19 cellular contexts compared by ENCODE assay signal in genomic region chr2:138306626-138307025, GRCh38.
A peak's percentile ranks its signal among the peaks of the same experiment; 100 is the strongest.
DNase-seq lines count a peak whose midpoint lies in the region; ATAC-seq, FAIRE-seq and TF ChIP-seq lines count a peak whose summit lies in the region.
"Had no signal": no experiment of that assay in that cellular context is flagged by ENCODE, and none has a peak within 500 bp of the region (broad histone marks: within the 10 kb centered on the region; RNA-seq: fewer than 3 reads in every experiment).

No MANE protein-coding gene starts in this region.

- H3K9me3 Mint-ChIP-seq in CD8-positive, alpha-beta T cell: peaks cover 2% of the 10 kb centered on the region
- no peaks in the 10 kb centered on the region for H3K9me3 Mint-ChIP-seq in activated CD4-positive, alpha-beta T cell treated with anti-CD3 and anti-CD28 coated beads for 36 hours (ENCODE audit: low read depth)
- H3K9me3 Mint-ChIP-seq: IgD-negative memory B cell had no signal

- in situ Hi-C loops in GM12878 (cut with MboI): no loop called here

- H3K9ac ChIP-seq in GM12878 (ENCODE audit: control insufficient read depth, insufficient read depth, low read length): no peak overlapping the region
- H3K9ac ChIP-seq: GM23248, KMS-11 had no signal

- H3K4me1 ChIP-seq in GM12878 (ENCODE audit: control insufficient read depth, insufficient read depth, low read length): no peaks in the 10 kb centered on the region
- H3K4me1 ChIP-seq in CD8-positive, alpha-beta T cell (ENCODE audit: insufficient read depth, low read length): no peaks in the 10 kb centered on the region
- no peaks in the 10 kb centered on the region for H3K4me1 ChIP-seq in heart right ventricle

- H3K36me3 ChIP-seq in GM12878 (ENCODE audit: control insufficient read depth in 2 of 2, insufficient read depth in 2 of 2, low read length in 1 of 2) (no peaks in the 10 kb centered on the region), heart right ventricle (no peaks in the 10 kb centered on the region)
- no peaks in the 10 kb centered on the region for H3K36me3 ChIP-seq in CD8-positive, alpha-beta T cell (ENCODE audit: insufficient read depth, low read length)

- ATAC-seq in GM19324 (IDR thresholded peaks at IDR 0.05; ENCODE audit: low FRiP score, unreplicated experiment): peak; percentile 86
- peak; percentile 74 for ATAC-seq in HG03280 (IDR thresholded peaks at IDR 0.05; ENCODE audit: unreplicated experiment)
- peak; percentile 51 for ATAC-seq in GM12878
- ATAC-seq in CD8-positive, alpha-beta T cell: no peak
- ATAC-seq in activated CD4-positive, alpha-beta T cell treated with anti-CD3 and anti-CD28 coated beads for 36 hours: no peak
- no peak for ATAC-seq in heart right ventricle
- ATAC-seq: HCT116 had no signal

- H3K4me3 ChIP-seq in GM12878 (no peak overlapping the region), heart right ventricle (no peak overlapping the region)
- no peak overlapping the region for H3K4me3 ChIP-seq in CD8-positive, alpha-beta T cell (ENCODE audit: low read depth, low read length)
- H3K4me3 ChIP-seq: GM23248 had no signal

- H2AFZ ChIP-seq in GM12878 (ENCODE audit: control insufficient read depth, low read depth, low read length): no peak overlapping the region
- H2AFZ ChIP-seq: GM23248 had no signal

- H3K27me3 Mint-ChIP-seq in CD8-positive, alpha-beta T cell (ENCODE audit: low read depth): no peaks in the 10 kb centered on the region
- peaks cover 5% of the 10 kb centered on the region for H3K27me3 Mint-ChIP-seq in activated CD4-positive, alpha-beta T cell treated with anti-CD3 and anti-CD28 coated beads for 36 hours
- H3K27me3 Mint-ChIP-seq: B cell; CD4-positive, alpha-beta T cell; IgD-negative memory B cell had no signal

- CTCF ChIA-PET in GM12878 (lab: Yijun Ruan, JAX): no interaction called here
- CTCF ChIA-PET in CD8-positive, alpha-beta T cell (lab: Charles Lee): no interaction called here
- CTCF ChIA-PET in activated CD4-positive, alpha-beta T cell treated with anti-CD3 and anti-CD28 coated beads for 36 hours (lab: Charles Lee): no interaction called here

- POLR2A ChIA-PET in GM12878 (lab: Charles Lee): no interaction called here
- POLR2A ChIA-PET in CD8-positive, alpha-beta T cell (lab: Charles Lee): no interaction called here
- POLR2A ChIA-PET in activated CD4-positive, alpha-beta T cell treated with anti-CD3 and anti-CD28 coated beads for 36 hours (lab: Charles Lee): no interaction called here

- TF ChIP-seq RAD21 in GM12878 (IDR thresholded peaks at IDR 0.05; ENCODE audit: insufficient read depth, low read depth, low read length): no peak

- no peaks in the 10 kb centered on the region for H4K20me1 ChIP-seq in GM12878 (ENCODE audit: control insufficient read depth, insufficient read depth)

- FAIRE-seq in GM18507 (lab: Jason Lieb, UNC) (peak; percentile 57), GM12878 (lab: Jason Lieb, UNC) (no peak)
- FAIRE-seq: G401.6, GM19239, H54 had no signal

- intact Hi-C loops in GM12878 (cut with micrococcal nuclease; ENCODE audit: unreplicated experiment) (no loop called here), heart right ventricle (cut with DNase I) (no loop called here)
- intact Hi-C loops in CD8-positive, alpha-beta T cell (cut with DNase I, micrococcal nuclease): no loop called here
- intact Hi-C loops in activated CD4-positive, alpha-beta T cell treated with anti-CD3 and anti-CD28 coated beads for 36 hours (cut with DNase I, micrococcal nuclease): no loop called here

- TF ChIP-seq CTCF in GM12878 (IDR thresholded peaks at IDR 0.05 in 2 of 3, conservative IDR thresholded peaks at IDR 0.05 in 1 of 3; ENCODE audit: control insufficient read depth in 2 of 3, extremely low read depth in 1 of 3, insufficient read depth in 1 of 3, low read depth in 3 of 3, low read length in 3 of 3) (no peak), heart right ventricle (IDR thresholded peaks at IDR 0.05) (no peak)
- TF ChIP-seq CTCF in CD8-positive, alpha-beta T cell (IDR thresholded peaks at IDR 0.05): no peak

- H3K9me3 ChIP-seq in GM12878 (replicated peaks; ENCODE audit: control insufficient read depth, insufficient read depth, low read length): no peaks in the 10 kb centered on the region
- H3K9me3 ChIP-seq in CD8-positive, alpha-beta T cell (ENCODE audit: low read length): no peaks in the 10 kb centered on the region
- no peaks in the 10 kb centered on the region for H3K9me3 ChIP-seq in heart right ventricle

- no peak overlapping the region for H3K4me2 ChIP-seq in GM12878 (ENCODE audit: control insufficient read depth, insufficient read depth)
- H3K4me2 ChIP-seq: KMS-11 had no signal

- H3K4me1 Mint-ChIP-seq in CD8-positive, alpha-beta T cell (ENCODE audit: low read depth): no peaks in the 10 kb centered on the region
- H3K4me1 Mint-ChIP-seq in activated CD4-positive, alpha-beta T cell treated with anti-CD3 and anti-CD28 coated beads for 36 hours: no peaks in the 10 kb centered on the region
- H3K4me1 Mint-ChIP-seq: B cell, IgD-negative memory B cell had no signal

- DNase-seq in GM18507 (ENCODE audit: extremely low spot score, insufficient read length, low read depth) (no peak), GM12878 (ENCODE audit: low read depth, low spot score) (no peak), heart right ventricle (no peak)
- DNase-seq in CD8-positive, alpha-beta T cell: no peak
- no peak for DNase-seq in activated CD4-positive, alpha-beta T cell treated with anti-CD3 and anti-CD28 coated beads for 36 hours
- DNase-seq: 8988T; C1 segment of cervical spinal cord; CD4-positive, alpha-beta T cell; DMS79; GM23248 had no signal

- H3K27ac ChIP-seq in GM12878 (ENCODE audit: control insufficient read depth, insufficient read depth): no peak overlapping the region
- H3K27ac ChIP-seq in CD8-positive, alpha-beta T cell (ENCODE audit: low read depth, low read length): no peak overlapping the region
- no peak overlapping the region for H3K27ac ChIP-seq in heart right ventricle
- H3K27ac ChIP-seq: GM23248, KMS-11 had no signal

- WGBS in GM12878 (ENCODE audit: insufficient coverage, insufficient replicate concordance, low lambda C conversion rate, missing lambda C conversion rate): 62% methylated on average over 3 of the region's 3 CpGs
- 94 to 96% methylated on average over 3 of the region's 3 CpGs for WGBS in heart right ventricle, 2 donors

- no peak overlapping the region for H3K4me3 Mint-ChIP-seq in CD8-positive, alpha-beta T cell
- H3K4me3 Mint-ChIP-seq in activated CD4-positive, alpha-beta T cell treated with anti-CD3 and anti-CD28 coated beads for 36 hours: no peak overlapping the region
- H3K4me3 Mint-ChIP-seq: B cell; CD4-positive, alpha-beta T cell; IgD-negative memory B cell had no signal

- RAD21 ChIA-PET in GM12878 (lab: Charles Lee; ENCODE audit: unreplicated experiment): no interaction called here

- H3K27ac Mint-ChIP-seq in CD8-positive, alpha-beta T cell: no peak overlapping the region
- no peak overlapping the region for H3K27ac Mint-ChIP-seq in activated CD4-positive, alpha-beta T cell treated with anti-CD3 and anti-CD28 coated beads for 36 hours
- H3K27ac Mint-ChIP-seq: B cell; CD4-positive, alpha-beta T cell had no signal

- H3K27me3 ChIP-seq in GM12878 (replicated peaks in 1 of 2; ENCODE audit: control insufficient read depth in 2 of 2, insufficient read depth in 2 of 2, low read length in 1 of 2): no peaks in the 10 kb centered on the region
- no peaks in the 10 kb centered on the region for H3K27me3 ChIP-seq in CD8-positive, alpha-beta T cell (ENCODE audit: insufficient read depth, low read length)
- no peaks in the 10 kb centered on the region for H3K27me3 ChIP-seq in heart right ventricle

- H3K79me2 ChIP-seq in GM12878 (ENCODE audit: control insufficient read depth, insufficient read depth, low read length): no peaks in the 10 kb centered on the region

- H3K36me3 Mint-ChIP-seq in CD8-positive, alpha-beta T cell: no peaks in the 10 kb centered on the region
- H3K36me3 Mint-ChIP-seq in activated CD4-positive, alpha-beta T cell treated with anti-CD3 and anti-CD28 coated beads for 36 hours (ENCODE audit: low read depth): no peaks in the 10 kb centered on the region

- no peak for TF ChIP-seq POLR2A in GM12878 (IDR thresholded peaks at IDR 0.05; ENCODE audit: low read depth, low read length)

- SMC1A ChIA-PET in GM12878 (lab: Charles Lee; ENCODE audit: uncharacterized antibody, unreplicated experiment): no interaction called here

- BruUV-seq in GM12878 (replicated peaks; lab: Mats Ljungman, UMichigan): no TSS peak

- TF ChIP-seq EP300 in GM12878 (IDR thresholded peaks at IDR 0.05; ENCODE audit: borderline replicate concordance in 1 of 2, control insufficient read depth in 1 of 2, low read depth in 2 of 2, low read length in 2 of 2): no peak

TF ChIP-seq in GM12878, 131 proteins besides CTCF, POLR2A, EP300 and RAD21:
- TF ChIP-seq ZNF274 (IDR thresholded peaks at IDR 0.05; ENCODE audit: insufficient read depth, insufficient read length): no peak
- TF ChIP-seq ZNF384 (IDR thresholded peaks at IDR 0.05; ENCODE audit: borderline replicate concordance, low read depth, low read length): no peak
- TF ChIP-seq BRCA1 (IDR thresholded peaks at IDR 0.05; ENCODE audit: low read depth, low read length): no peak
- no peak for TF ChIP-seq YBX1 (IDR thresholded peaks at IDR 0.05)
- no peak for TF ChIP-seq SPI1 (IDR thresholded peaks at IDR 0.05; ENCODE audit: borderline replicate concordance, insufficient read depth, low read depth, low read length)
- no peak for TF ChIP-seq ASH2L (IDR thresholded peaks at IDR 0.05; ENCODE audit: borderline replicate concordance, low read depth)
- TF ChIP-seq BHLHE40 (IDR thresholded peaks at IDR 0.05; ENCODE audit: borderline replicate concordance in 1 of 2, low read depth in 2 of 2, low read length in 1 of 2): no peak
- TF ChIP-seq MYC (IDR thresholded peaks at IDR 0.05; ENCODE audit: insufficient read depth, insufficient read length, insufficient replicate concordance, low read length, severe bottlenecking): no peak
- no peak for TF ChIP-seq HSF1 (IDR thresholded peaks at IDR 0.05; ENCODE audit: low read depth, low read length)
- no peak for TF ChIP-seq SMAD1 (IDR thresholded peaks at IDR 0.05; ENCODE audit: low read depth, partially characterized antibody)
- no peak for TF ChIP-seq BACH1 (IDR thresholded peaks at IDR 0.05; ENCODE audit: borderline replicate concordance)
- TF ChIP-seq LARP7 (IDR thresholded peaks at IDR 0.05): no peak

Comparison
In these comparisons a context has a peak if more than half of its experiments do, and no peak if none do; other contexts are left out.
1. ATAC-seq: peak in GM19324 (single experiment), HG03280 (single experiment) and GM12878 (single experiment); none in CD8-positive, alpha-beta T cell (single experiment), activated CD4-positive, alpha-beta T cell treated with anti-CD3 and anti-CD28 coated beads for 36 hours (single experiment) and heart right ventricle (0 of 8).